In the genomic region with DNA sequence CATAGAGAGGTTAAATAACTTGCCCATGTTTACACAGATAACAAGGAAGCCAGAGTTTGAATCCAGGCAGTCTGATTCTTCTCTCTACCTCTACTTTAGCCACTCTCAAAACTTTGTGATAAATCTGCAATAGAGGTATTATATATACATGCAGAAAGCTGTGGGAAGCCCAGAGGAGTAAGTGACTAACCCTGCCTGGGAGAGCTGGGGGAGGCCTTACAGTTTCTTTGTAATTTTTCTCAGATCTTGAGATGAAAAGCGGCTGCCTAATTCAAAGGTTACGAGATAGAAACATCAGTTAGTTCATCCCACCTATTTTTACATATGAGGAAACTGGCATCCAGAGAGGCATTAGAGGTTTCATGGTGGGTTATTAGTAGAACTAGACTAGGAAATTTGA, we compare ENCODE assay signal across 8 cellular contexts. TPM values are rescaled to one million over a fixed set of nuclear protein-coding genes. Genes with fewer than 3 reads are reported as not detected.
A peak's percentile ranks its signal among the peaks of the same experiment; 100 is the strongest.
DNase-seq lines count a peak whose midpoint lies in the region; ATAC-seq and TF ChIP-seq lines count a peak whose summit lies in the region.

No MANE protein-coding gene starts in this region.

- H3K36me3 Mint-ChIP-seq in activated T-cell treated with anti-CD3 and anti-CD28 coated beads, Interleukin-2, amount 50 U/mL, for 24 hours (ENCODE audit: low read depth): peaks cover 40% of the 10 kb centered on the region
- H3K36me3 Mint-ChIP-seq in activated CD4-positive, alpha-beta memory T cell treated with anti-CD3 and anti-CD28 coated beads, Interleukin-2, amount 10 ng/mL, durations not matched to agents 7 days and 5 days (ENCODE audit: low read depth): peaks cover 48% of the 10 kb centered on the region

- H3K4me3 ChIP-seq in effector memory CD4-positive, alpha-beta T cell (ENCODE audit: insufficient read depth, low read depth, low read length, poor library complexity, severe bottlenecking): peak overlapping the region; percentile 29
- H3K4me3 ChIP-seq in thymus (ENCODE audit: low read length) (peak overlapping the region; percentile 40), left ventricle myocardium inferior (no peak overlapping the region)

- DNase-seq in activated T-cell treated with anti-CD3 and anti-CD28 coated beads, Interleukin-2, amount 50 U/mL, for 24 hours: peak; percentile 34
- DNase-seq in activated T-cell treated with anti-CD3 and anti-CD28 coated beads for 4 hours (no peak), kidney glomerular epithelial cell (lab: John Stamatoyannopoulos, UW) (no peak), left ventricle myocardium inferior (no peak)
- DNase-seq in activated CD4-positive, alpha-beta memory T cell treated with anti-CD3 and anti-CD28 coated beads, Interleukin-2, amount 10 ng/mL, durations not matched to agents 7 days and 5 days: no peak
- peak in 1 of 3 donors; percentile 11 for DNase-seq in effector memory CD4-positive, alpha-beta T cell

- no peaks in the 10 kb centered on the region for H3K27me3 Mint-ChIP-seq in activated T-cell treated with anti-CD3 and anti-CD28 coated beads, Interleukin-2, amount 50 U/mL, for 24 hours
- H3K27me3 Mint-ChIP-seq in activated CD4-positive, alpha-beta memory T cell treated with anti-CD3 and anti-CD28 coated beads, Interleukin-2, amount 10 ng/mL, durations not matched to agents 7 days and 5 days: no peaks in the 10 kb centered on the region

- H3K4me3 Mint-ChIP-seq in activated T-cell treated with anti-CD3 and anti-CD28 coated beads, Interleukin-2, amount 50 U/mL, for 24 hours: peak overlapping the region; percentile 98
- peak overlapping the region; percentile 97 for H3K4me3 Mint-ChIP-seq in activated CD4-positive, alpha-beta memory T cell treated with anti-CD3 and anti-CD28 coated beads, Interleukin-2, amount 10 ng/mL, durations not matched to agents 7 days and 5 days

- TF ChIP-seq CTCF in left ventricle myocardium inferior (IDR thresholded peaks at IDR 0.05; ENCODE audit: borderline replicate concordance): no peak

- peaks cover 69% of the 10 kb centered on the region for H3K4me1 ChIP-seq in effector memory CD4-positive, alpha-beta T cell (ENCODE audit: control insufficient read depth, insufficient read depth, low read length, poor library complexity, severe bottlenecking)
- H3K4me1 ChIP-seq in thymus (ENCODE audit: control insufficient read depth, insufficient read depth, low read length): peaks cover 35% of the 10 kb centered on the region
- peaks cover 84% of the 10 kb centered on the region for H3K4me1 ChIP-seq in left ventricle myocardium inferior

- no peaks in the 10 kb centered on the region for H3K9me3 Mint-ChIP-seq in activated T-cell treated with anti-CD3 and anti-CD28 coated beads, Interleukin-2, amount 50 U/mL, for 24 hours
- H3K9me3 Mint-ChIP-seq in activated CD4-positive, alpha-beta memory T cell treated with anti-CD3 and anti-CD28 coated beads, Interleukin-2, amount 10 ng/mL, durations not matched to agents 7 days and 5 days: no peaks in the 10 kb centered on the region

- peaks cover 76% of the 10 kb centered on the region for H3K4me1 Mint-ChIP-seq in activated T-cell treated with anti-CD3 and anti-CD28 coated beads, Interleukin-2, amount 50 U/mL, for 24 hours (ENCODE audit: low read depth)
- H3K4me1 Mint-ChIP-seq in activated CD4-positive, alpha-beta memory T cell treated with anti-CD3 and anti-CD28 coated beads, Interleukin-2, amount 10 ng/mL, durations not matched to agents 7 days and 5 days: peaks cover 69% of the 10 kb centered on the region

- CTCF ChIA-PET in activated CD4-positive, alpha-beta memory T cell treated with anti-CD3 and anti-CD28 coated beads, Interleukin-2, amount 10 ng/mL, durations not matched to agents 7 days and 5 days (lab: Charles Lee): interaction anchor here (1.1 to 11.3 kb wide), 7 partner anchors 9 to 213 kb away, joined by 3 to 222 read pairs (median 22); partner anchors contain the start of genes PGAP2 and RHOG

- ATAC-seq in GM21786 (IDR thresholded peaks at IDR 0.05; ENCODE audit: unreplicated experiment): no peak

- intact Hi-C loops in left ventricle myocardium inferior (cut with micrococcal nuclease): no loop called here

- H3K27ac Mint-ChIP-seq in activated T-cell treated with anti-CD3 and anti-CD28 coated beads, Interleukin-2, amount 50 U/mL, for 24 hours: peak overlapping the region; percentile 93
- H3K27ac Mint-ChIP-seq in activated CD4-positive, alpha-beta memory T cell treated with anti-CD3 and anti-CD28 coated beads, Interleukin-2, amount 10 ng/mL, durations not matched to agents 7 days and 5 days: peak overlapping the region; percentile 87

- H3K27me3 ChIP-seq in effector memory CD4-positive, alpha-beta T cell (replicated peaks; ENCODE audit: control insufficient read depth, insufficient read depth, low read length, poor library complexity, severe bottlenecking): no peaks in the 10 kb centered on the region
- H3K27me3 ChIP-seq in thymus (ENCODE audit: control insufficient read depth, insufficient read depth): no peaks in the 10 kb centered on the region
- H3K27me3 ChIP-seq in left ventricle myocardium inferior (ENCODE audit: low read depth): peaks cover 20% of the 10 kb centered on the region

- H3K36me3 ChIP-seq in effector memory CD4-positive, alpha-beta T cell (ENCODE audit: control insufficient read depth, insufficient read depth, low read length): no peaks in the 10 kb centered on the region
- H3K36me3 ChIP-seq in thymus (ENCODE audit: control insufficient read depth, insufficient read depth) (peaks cover 3% of the 10 kb centered on the region), left ventricle myocardium inferior (no peaks in the 10 kb centered on the region)

- peak overlapping the region; percentile 51 for H3K27ac ChIP-seq in effector memory CD4-positive, alpha-beta T cell (ENCODE audit: insufficient read depth, low read length, poor library complexity, severe bottlenecking)
- H3K27ac ChIP-seq in thymus (ENCODE audit: low read depth): no peak overlapping the region
- H3K27ac ChIP-seq in left ventricle myocardium inferior (replicated peaks): no peak overlapping the region

- no peaks in the 10 kb centered on the region for H3K9me3 ChIP-seq in effector memory CD4-positive, alpha-beta T cell (ENCODE audit: control insufficient read depth, low read length)
- H3K9me3 ChIP-seq in thymus (ENCODE audit: control insufficient read depth) (no peaks in the 10 kb centered on the region), left ventricle myocardium inferior (replicated peaks) (no peaks in the 10 kb centered on the region)

- POLR2A ChIA-PET in activated CD4-positive, alpha-beta memory T cell treated with anti-CD3 and anti-CD28 coated beads, Interleukin-2, amount 10 ng/mL, durations not matched to agents 7 days and 5 days (lab: Charles Lee): interaction anchor here (0.8 to 15.0 kb wide), 9 partner anchors 11 to 236 kb away, joined by 3 to 639 read pairs (median 8); partner anchors contain the start of gene RHOG

- WGBS in thymus: 8% methylated on average over 2 of the region's 2 CpGs

RNA-seq across cellular contexts. Expression of gene STIM1, which starts 4.9 kb away (rescaled TPM):
- 100 to 1,000 TPM; 111 to 113 TPM for total RNA-seq in activated CD4-positive, alpha-beta memory T cell treated with anti-CD3 and anti-CD28 coated beads, Interleukin-2, amount 10 ng/mL, durations not matched to agents 7 days and 5 days
- 33.0 TPM for polyA plus RNA-seq in thymus
- 32.0 TPM for total RNA-seq in left ventricle myocardium inferior

RNA-seq across cellular contexts. Expression of gene RHOG, which starts 19.6 kb away (rescaled TPM):
- 100 to 1,000 TPM; 192 to 201 TPM for total RNA-seq in activated CD4-positive, alpha-beta memory T cell treated with anti-CD3 and anti-CD28 coated beads, Interleukin-2, amount 10 ng/mL, durations not matched to agents 7 days and 5 days
- 77.3 TPM for polyA plus RNA-seq in thymus
- 23.1 TPM for total RNA-seq in left ventricle myocardium inferior

RNA-seq across cellular contexts. Expression of gene PGAP2, which starts 52.0 kb away (rescaled TPM):
- total RNA-seq in activated CD4-positive, alpha-beta memory T cell treated with anti-CD3 and anti-CD28 coated beads, Interleukin-2, amount 10 ng/mL, durations not matched to agents 7 days and 5 days: 10 to 100 TPM; 18.0 to 19.0 TPM
- polyA plus RNA-seq in thymus: 24.0 TPM
- 27.8 TPM for total RNA-seq in left ventricle myocardium inferior
